Comparison of ENCODE assay signal across 9 cellular contexts in the genomic region with DNA sequence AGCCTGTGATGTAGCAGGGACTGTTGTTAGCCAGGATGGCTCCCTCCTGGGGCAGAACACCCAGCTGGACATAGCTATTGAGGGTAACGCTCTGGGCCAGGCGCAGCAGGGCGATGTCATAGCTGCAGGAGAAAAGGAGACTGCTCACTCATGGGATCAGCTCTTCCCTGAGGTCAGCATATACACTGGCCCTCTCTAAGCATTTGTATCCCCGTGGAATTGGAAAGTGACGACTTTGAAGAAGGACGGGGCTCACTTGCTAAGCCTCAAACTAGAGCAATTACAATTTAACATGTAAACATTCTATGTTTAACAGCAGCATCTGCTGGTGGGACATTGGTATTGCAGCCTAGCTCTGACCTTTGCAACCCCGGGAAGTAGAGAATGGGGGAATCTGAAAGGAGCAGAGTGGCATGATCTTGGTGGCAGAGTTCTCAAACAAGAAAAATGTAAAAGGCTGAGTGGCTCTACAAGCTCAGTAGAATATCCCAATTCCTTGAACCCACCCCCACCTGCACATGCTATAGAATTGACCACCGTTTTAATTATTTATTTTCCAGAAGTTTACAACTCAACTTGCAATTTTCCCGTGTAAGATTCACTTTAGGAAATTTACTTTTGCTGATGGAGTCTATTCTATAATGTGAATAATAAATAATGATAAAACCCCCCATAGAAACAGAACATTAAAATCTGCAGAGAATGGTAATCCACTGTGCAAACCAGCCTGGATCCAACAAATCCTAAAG. TPM values are rescaled to one million over a fixed set of nuclear protein-coding genes. Genes with fewer than 3 reads are reported as not detected.
DNase-seq lines count a peak whose midpoint lies in the region; ATAC-seq and TF ChIP-seq lines count a peak whose summit lies in the region.
"Had no signal": no experiment of that assay in that cellular context is flagged by ENCODE, and none has a peak within 500 bp of the region (broad histone marks: within the 10 kb centered on the region; RNA-seq: fewer than 3 reads in every experiment).

No MANE protein-coding gene starts in this region.

- TF ChIP-seq EP300 in ovary (IDR thresholded peaks at IDR 0.05) (no peak), upper lobe of left lung (IDR thresholded peaks at IDR 0.05) (no peak)

- H3K27me3 ChIP-seq in Loucy (ENCODE audit: insufficient read depth, low read length, poor library complexity, severe bottlenecking) (no peaks in the 10 kb centered on the region), SJSA1 (replicated peaks) (no peaks in the 10 kb centered on the region), ovary (no peaks in the 10 kb centered on the region), upper lobe of left lung (no peaks in the 10 kb centered on the region)

- peaks cover 7% of the 10 kb centered on the region for H3K27me3 Mint-ChIP-seq in activated naive CD4-positive, alpha-beta T cell treated with anti-CD3 and anti-CD28 coated beads, Interleukin-2, amount 10 ng/mL, durations not matched to agents 7 days and 5 days

- no peak overlapping the region; the same call in 1 of the 2 replicates for H3K27ac ChIP-seq in SJSA1
- H3K27ac ChIP-seq in ovary, result no peak overlapping the region
- peak overlapping the region in 2 of 4 donors; percentile 39 to 49 for H3K27ac ChIP-seq in upper lobe of left lung

- H3K4me3 ChIP-seq in Loucy (ENCODE audit: low read length, poor library complexity, severe bottlenecking), result peak overlapping the region; percentile 64
- no peak overlapping the region; the same call in 1 of the 2 replicates for H3K4me3 ChIP-seq in SJSA1
- H3K4me3 ChIP-seq in ovary, result no peak overlapping the region
- H3K4me3 ChIP-seq in upper lobe of left lung, result peak overlapping the region in 2 of 4 donors; percentile 25 to 33

- H3K4me2 ChIP-seq in Loucy (ENCODE audit: low read depth, low read length, poor library complexity, severe bottlenecking), result peak overlapping the region; percentile 69

- H3K9ac ChIP-seq in Loucy (ENCODE audit: low read depth, low read length, poor library complexity, severe bottlenecking), result peak overlapping the region; percentile 32

- no peaks in the 10 kb centered on the region for H4K20me1 ChIP-seq in Loucy (ENCODE audit: insufficient read depth, low read length, poor library complexity, severe bottlenecking)

- no peaks in the 10 kb centered on the region for H3F3A ChIP-seq in Loucy (ENCODE audit: low read depth)

- ATAC-seq in upper lobe of left lung (ENCODE audit: low FRiP score in 2 of 2), result peak; percentile 89 to 94
- ATAC-seq in GM18868 (IDR thresholded peaks at IDR 0.05; ENCODE audit: unreplicated experiment), result no peak

- H3K4me1 ChIP-seq in Loucy (ENCODE audit: insufficient read depth, low read length, poor library complexity, severe bottlenecking), result peaks cover 4% of the 10 kb centered on the region
- peaks cover 19% of the 10 kb centered on the region for H3K4me1 ChIP-seq in SJSA1 (replicated peaks)
- H3K4me1 ChIP-seq in ovary (ENCODE audit: insufficient read depth), result peaks cover 3% of the 10 kb centered on the region
- H3K4me1 ChIP-seq in upper lobe of left lung, result peaks cover 4 to 13% (median 7%) of the 10 kb centered on the region in 4 donors

- H3K36me3 ChIP-seq in Loucy (ENCODE audit: insufficient read depth, low read length) (no peaks in the 10 kb centered on the region), SJSA1 (no peaks in the 10 kb centered on the region), ovary (no peaks in the 10 kb centered on the region), upper lobe of left lung (no peaks in the 10 kb centered on the region)

- no peaks in the 10 kb centered on the region for H3K36me3 Mint-ChIP-seq in activated naive CD4-positive, alpha-beta T cell treated with anti-CD3 and anti-CD28 coated beads, Interleukin-2, amount 10 ng/mL, durations not matched to agents 7 days and 5 days

- intact Hi-C loops in ovary (cut with DNase I), result loop anchor here in 1 of 4 donors (5.0 to 10.0 kb wide), 2 partner anchors 297 to 514 kb away; partner anchors contain the start of gene LETMD1

- peak overlapping the region; percentile 79 for H2AFZ ChIP-seq in Loucy (ENCODE audit: low read length)

- H3K9me3 ChIP-seq in Loucy (ENCODE audit: insufficient read depth, low read depth, low read length), result no peaks in the 10 kb centered on the region
- H3K9me3 ChIP-seq in SJSA1 (replicated peaks), result no peaks in the 10 kb centered on the region
- no peaks in the 10 kb centered on the region for H3K9me3 ChIP-seq in ovary
- no peaks in the 10 kb centered on the region for H3K9me3 ChIP-seq in upper lobe of left lung

- H3K79me2 ChIP-seq in Loucy (ENCODE audit: insufficient read depth, low read length), result no peaks in the 10 kb centered on the region

- no peak overlapping the region for H3K27ac Mint-ChIP-seq in activated naive CD4-positive, alpha-beta T cell treated with anti-CD3 and anti-CD28 coated beads, Interleukin-2, amount 10 ng/mL, durations not matched to agents 7 days and 5 days

- H3K4me1 Mint-ChIP-seq in activated naive CD4-positive, alpha-beta T cell treated with anti-CD3 and anti-CD28 coated beads, Interleukin-2, amount 10 ng/mL, durations not matched to agents 7 days and 5 days, result peaks cover 12% of the 10 kb centered on the region

- DNase-seq in GDM1 (lab: John Stamatoyannopoulos, UW) (peak; percentile 67), SJSA1 (ENCODE audit: low read depth in 1 of 2, low spot score in 2 of 2) (peak; percentile 68 to 82), globus pallidus (ENCODE audit: low spot score) (peak; percentile 80), ovary (peak; percentile 51 to 74 (median 60)), upper lobe of left lung (peak in 1 of 2 donors; percentile 67)
- peak; percentile 82 for DNase-seq in activated naive CD4-positive, alpha-beta T cell treated with anti-CD3 and anti-CD28 coated beads, Interleukin-2, amount 10 ng/mL, durations not matched to agents 7 days and 5 days

- TF ChIP-seq CTCF in Loucy (conservative IDR thresholded peaks at IDR 0.05; ENCODE audit: low read length), result peak; percentile 100
- peak; percentile 46 to 95 (median 94) for TF ChIP-seq CTCF in ovary (IDR thresholded peaks at IDR 0.05)
- peak; percentile 91 to 98 (median 96) for TF ChIP-seq CTCF in upper lobe of left lung (IDR thresholded peaks at IDR 0.05)

- no peaks in the 10 kb centered on the region for H3K9me3 Mint-ChIP-seq in activated naive CD4-positive, alpha-beta T cell treated with anti-CD3 and anti-CD28 coated beads, Interleukin-2, amount 10 ng/mL, durations not matched to agents 7 days and 5 days

- WGBS in ovary, 3 donors, result 34 to 35% (median 34%) methylated on average over 9 of the region's 9 CpGs
- WGBS in upper lobe of left lung, 2 donors, result 22 to 36% methylated on average over 6 to 9 of the region's 9 CpGs

- no peak overlapping the region for H3K4me3 Mint-ChIP-seq in activated naive CD4-positive, alpha-beta T cell treated with anti-CD3 and anti-CD28 coated beads, Interleukin-2, amount 10 ng/mL, durations not matched to agents 7 days and 5 days

- CTCF ChIA-PET in activated naive CD4-positive, alpha-beta T cell treated with anti-CD3 and anti-CD28 coated beads, Interleukin-2, amount 10 ng/mL, durations not matched to agents 7 days and 5 days (lab: Charles Lee), result interaction anchor here (0.6 to 4.7 kb wide), 43 partner anchors 9 to 576 kb away, joined by 3 to 78 read pairs (median 5); partner anchors contain the start of genes BIN2, LETMD1, POU6F1 and SLC11A2

- no peaks in the 10 kb centered on the region for H3K9me2 ChIP-seq in Loucy (replicated peaks; ENCODE audit: low read depth, low read length)

- TF ChIP-seq POLR2A in ovary (IDR thresholded peaks at IDR 0.05) (no peak), upper lobe of left lung (IDR thresholded peaks at IDR 0.05) (no peak)

RNA-seq across cellular contexts. Expression of gene CELA1, which starts 5.0 kb away (rescaled TPM):
- 0.56 and 1.2 TPM in 2 replicates for total RNA-seq in SJSA1 (2014; rRNA removed; shearing (Covaris generic))
- not detected for total RNA-seq in ovary
- not detected for polyA plus RNA-seq in ovary
- not detected for total RNA-seq in upper lobe of left lung
- total RNA-seq: temporal lobe had no signal

RNA-seq across cellular contexts. Expression of gene BIN2, which starts 17.5 kb away (rescaled TPM):
- 0.08 TPM in 1 of 2 replicates, not detected in the other for total RNA-seq in SJSA1 (2014; rRNA removed; shearing (Covaris generic))
- total RNA-seq in ovary (1 to 10 TPM; 1.1 to 3.5 (median 1.5) TPM), upper lobe of left lung (10 to 100 TPM; 16.5 to 54.5 (median 30.6) TPM)
- 1 to 10 TPM; 1.1 to 7.6 TPM for polyA plus RNA-seq in ovary

RNA-seq across cellular contexts. Expression of gene GALNT6, which starts 49.8 kb away (rescaled TPM):
- 30.8 and 38.2 TPM in 2 replicates for total RNA-seq in SJSA1 (2014; rRNA removed; shearing (Covaris generic))
- total RNA-seq in ovary (10 to 100 TPM in 2 of 7 donors, 1 to 10 TPM in 4, under 1 TPM in 1; 0.56 to 14.5 (median 4.0) TPM), upper lobe of left lung (10 to 100 TPM in 5 of 6 donors, 1 to 10 TPM in 1; 8.3 to 56.6 (median 21.3) TPM)
- polyA plus RNA-seq in ovary, result 1 to 10 TPM in 1 of 2 donors, under 1 TPM in 1; 0.51 to 2.7 TPM
